8 cellular contexts compared by ENCODE assay signal in the genomic region with DNA sequence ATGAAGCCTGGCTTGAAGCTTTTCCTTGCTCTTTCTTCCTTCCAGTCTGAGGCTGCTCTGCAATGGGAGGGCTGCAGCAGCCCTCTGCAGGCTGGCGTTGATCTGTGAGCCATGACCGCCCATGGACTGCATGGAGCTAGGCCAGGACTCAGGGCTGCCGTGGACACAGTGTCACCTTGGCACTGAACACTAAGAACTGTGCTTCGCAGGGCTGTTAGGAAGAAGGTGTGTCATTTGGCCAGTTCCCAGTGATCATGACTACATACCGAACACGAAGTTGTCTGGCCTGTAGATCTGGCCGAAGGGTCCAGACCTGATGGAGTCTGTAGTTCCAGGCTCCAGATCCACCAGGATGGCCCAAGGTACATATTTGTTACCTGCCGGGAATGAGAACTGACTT. TPM values are rescaled to one million over a fixed set of nuclear protein-coding genes. Genes with fewer than 3 reads are reported as not detected.
DNase-seq lines count a peak whose midpoint lies in the region; ATAC-seq and TF ChIP-seq lines count a peak whose summit lies in the region.
"Not testable (repeated sequence)": the region's sequence is repeated elsewhere in the genome, so short reads cannot be mapped to it uniquely, and the experiment has no call there.

No MANE protein-coding gene starts in this region.

- peak; percentile 62 for ATAC-seq in PC-3
- peak; percentile 34 to 72 (median 56) for ATAC-seq in heart left ventricle
- peak; percentile 75 for ATAC-seq in left colon
- ATAC-seq in mucosa of descending colon = peak; percentile 66
- ATAC-seq in omental fat pad (ENCODE audit: low FRiP score) = peak; percentile 25

- in situ Hi-C loops in G401 (cut with HindIII; ENCODE audit: low sequenced_read_pairs) = not testable (repeated sequence)

- H3K4me1 ChIP-seq in PC-3 (ENCODE audit: insufficient read depth, low read length) = peaks cover 10% of the 10 kb centered on the region; the same call in 1 of the 2 replicates
- H3K4me1 ChIP-seq in heart left ventricle; mucosa of descending colon (ENCODE audit: low read depth); stomach: not testable (repeated sequence)

- not testable (repeated sequence) for H3K4me3 ChIP-seq in PC-3 (ENCODE audit: low read length); heart left ventricle; mucosa of descending colon; stomach

- H3F3A ChIP-seq in PC-3 (ENCODE audit: low read length, unreplicated experiment) = not testable (repeated sequence)

- H3K36me3 ChIP-seq in PC-3 (ENCODE audit: low read depth, low read length); heart left ventricle; mucosa of descending colon (ENCODE audit: low read depth); stomach: not testable (repeated sequence)

- POLR2A ChIA-PET in PC-3 (lab: Charles Lee; ENCODE audit: unreplicated experiment) = not testable (repeated sequence)

- H3K27me3 ChIP-seq in PC-3 (ENCODE audit: low read length); heart left ventricle; stomach: not testable (repeated sequence)

- CTCF ChIA-PET in PC-3 (lab: Charles Lee) = not testable (repeated sequence)

- TF ChIP-seq EP300 in stomach (IDR thresholded peaks at IDR 0.05) = not testable (repeated sequence)

- not testable (repeated sequence) for H3K4me2 ChIP-seq in PC-3 (ENCODE audit: low read length)

- TF ChIP-seq POLR2A in heart left ventricle (IDR thresholded peaks at IDR 0.05); stomach (IDR thresholded peaks at IDR 0.05): not testable (repeated sequence)

- H3K9ac ChIP-seq in PC-3 (ENCODE audit: low read length) = not testable (repeated sequence)

- TF ChIP-seq CTCF in PC-3 (conservative IDR thresholded peaks at IDR 0.05; ENCODE audit: low read depth, low read length); heart left ventricle (IDR thresholded peaks at IDR 0.05); mucosa of descending colon (IDR thresholded peaks at IDR 0.05); omental fat pad (IDR thresholded peaks at IDR 0.05); stomach (IDR thresholded peaks at IDR 0.05): not testable (repeated sequence)

- WGBS in heart left ventricle, 4 donors = 49 to 75% (median 61%) methylated on average over 6 to 8 of the region's 8 CpGs
- WGBS in stomach, 5 donors = 42 to 63% (median 56%) methylated on average over 4 to 8 of the region's 8 CpGs

- not testable (repeated sequence) for H4K20me1 ChIP-seq in PC-3 (ENCODE audit: low read length)

- BruUV-seq in PC-3 (replicated peaks; lab: Mats Ljungman, UMichigan) = not testable (repeated sequence)

- not testable (repeated sequence) for H2AFZ ChIP-seq in PC-3 (ENCODE audit: low read length)

- intact Hi-C loops in PC-3 (cut with micrococcal nuclease); left colon (cut with DNase I, micrococcal nuclease); mucosa of descending colon (cut with DNase I, micrococcal nuclease); stomach (cut with DNase I; ENCODE audit: low total_unique reads): not testable (repeated sequence)
- intact Hi-C loops in heart left ventricle (cut with DNase I) = loop anchor here in 1 of 10 donors (2.0 kb wide), 1 partner anchor 22 kb away; a partner anchor contains a TSS

- not testable (repeated sequence) for H3K9me3 ChIP-seq in PC-3 (ENCODE audit: low read length); heart left ventricle; mucosa of descending colon; stomach

- H3K79me2 ChIP-seq in PC-3 (ENCODE audit: low read length) = not testable (repeated sequence)

- H3K9me2 ChIP-seq in PC-3 (replicated peaks; ENCODE audit: low read length) = not testable (repeated sequence)

- H3K27ac ChIP-seq in PC-3 (ENCODE audit: low read length); heart left ventricle; stomach: not testable (repeated sequence)

- DNase-seq in G401 (ENCODE audit: low spot score) = peak; percentile 76
- peak; percentile 51 for DNase-seq in PC-3
- peak; percentile 68 for DNase-seq in cerebellar cortex (ENCODE audit: low spot score)
- not testable (repeated sequence) for DNase-seq in heart left ventricle; left colon; mucosa of descending colon; omental fat pad (ENCODE audit: low spot score)
- DNase-seq in stomach = peak; percentile 45

RNA-seq across cellular contexts. Expression of a gene that starts 21.3 kb away (rescaled TPM):
- 169 and 184 TPM in 2 replicates for total RNA-seq in G401 (2014; rRNA removed; shearing (Covaris generic))
- 66.8 and 70.2 TPM in 2 replicates for total RNA-seq in PC-3 (2014; rRNA removed)
- 10 to 100 TPM; 12.7 to 61.7 (median 26.0) TPM for total RNA-seq in heart left ventricle
- polyA plus RNA-seq in heart left ventricle = 10 to 100 TPM; 14.3 to 58.1 TPM
- total RNA-seq in left colon = 10 to 100 TPM; 19.5 to 54.3 TPM
- total RNA-seq in mucosa of descending colon = 10 to 100 TPM; 16.4 to 92.8 (median 38.4) TPM
- total RNA-seq in omental fat pad = 100 to 1,000 TPM in 2 of 4 donors, 10 to 100 TPM in 2; 62.4 to 134 (median 97.8) TPM
- 10 to 100 TPM in 4 of 5 donors, 1 to 10 TPM in 1; 6.7 to 96.9 (median 47.5) TPM for total RNA-seq in stomach
- 10 to 100 TPM; 33.4 to 83.9 (median 50.4) TPM for polyA plus RNA-seq in stomach

RNA-seq across cellular contexts. Expression of a gene that starts 48.8 kb away (rescaled TPM):
- total RNA-seq in G401 (2014; rRNA removed; shearing (Covaris generic)) = 31.6 and 39.2 TPM in 2 replicates
- total RNA-seq in PC-3 (2014; rRNA removed) (5.1 and 6.5 TPM in 2 replicates), heart left ventricle (1 to 10 TPM in 8 of 9 donors, under 1 TPM in 1; 0.90 to 3.4 (median 1.5) TPM), left colon (1 to 10 TPM; 1.2 to 2.7 TPM), mucosa of descending colon (10 to 100 TPM in 1 of 3 donors, 1 to 10 TPM in 1, under 1 TPM in 1; 0.87 to 18.5 (median 3.6) TPM), omental fat pad (1 to 10 TPM; 2.4 to 8.9 (median 3.9) TPM), stomach (10 to 100 TPM in 1 of 5 donors, 1 to 10 TPM in 2, not detected in 2; 1.4 to 31.4 (median 4.6) TPM)
- polyA plus RNA-seq in heart left ventricle (1 to 10 TPM; 1.1 to 2.8 TPM), stomach (1 to 10 TPM; 3.7 to 5.2 (median 4.1) TPM)

Comparison
In these comparisons a context has a peak if more than half of its experiments do, and no peak if none do; other contexts are left out.
1. ATAC-seq: peak in every context shown above with its lines; median percentile 75 in left colon; 66 in mucosa of descending colon; 62 in PC-3; 56 in heart left ventricle; 25 in omental fat pad.